ENCODE assay signal across 10 cellular contexts in genomic region chr13:75512253-75512652, GRCh38. TPM values are rescaled to one million over a fixed set of nuclear protein-coding genes. Genes with fewer than 3 reads are reported as not detected.
DNase-seq lines count a peak whose midpoint lies in the region; ATAC-seq, FAIRE-seq and TF ChIP-seq lines count a peak whose summit lies in the region.
"Had no signal": no experiment of that assay in that cellular context is flagged by ENCODE, and none has a peak within 500 bp of the region (broad histone marks: within the 10 kb centered on the region; RNA-seq: fewer than 3 reads in every experiment).

No MANE protein-coding gene starts in this region.

- no peak overlapping the region for H3K4me3 ChIP-seq in SK-N-SH (ENCODE audit: low read depth in 2 of 2, low read length in 1 of 2)
- H3K4me3 ChIP-seq: left ventricle myocardium inferior, upper lobe of left lung had no signal

- TF ChIP-seq CTCF in SK-N-SH (IDR thresholded peaks at IDR 0.05): no peak

- H3K4me2 ChIP-seq in SK-N-SH: no peak overlapping the region

- H3F3A ChIP-seq in SK-N-SH (replicated peaks; ENCODE audit: insufficient read depth): no peaks in the 10 kb centered on the region

- no peak for TF ChIP-seq POLR2A in GM12891 (IDR thresholded peaks at IDR 0.05; ENCODE audit: low read depth, low read length)

- no peaks in the 10 kb centered on the region for H3K9me3 ChIP-seq in SK-N-SH
- H3K9me3 ChIP-seq: left ventricle myocardium inferior, upper lobe of left lung had no signal

- H3K27ac ChIP-seq in SK-N-SH (ENCODE audit: low read depth in 2 of 2, low read length in 1 of 2): no peak overlapping the region
- H3K27ac ChIP-seq: left ventricle myocardium inferior, upper lobe of left lung had no signal

- CTCF ChIA-PET in SK-N-SH (lab: Yijun Ruan, JAX): interaction anchor here (2.1 kb wide), 1 partner anchor 29 kb away, joined by 9 read pairs; the partner anchor contains the start of gene TBC1D4

- no peaks in the 10 kb centered on the region; a peak in 1 of 4 replicates for H3K4me1 ChIP-seq in SK-N-SH (ENCODE audit: control insufficient read depth in 1 of 2, insufficient read depth in 2 of 2, low read depth in 1 of 2, low read length in 1 of 2)
- H3K4me1 ChIP-seq: left ventricle myocardium inferior had no signal

- DNase-seq in GM12891 (ENCODE audit: insufficient read length, low spot score): peak; percentile 30
- DNase-seq in SK-N-SH: no peak
- DNase-seq in NCI-H1694 (lab: John Stamatoyannopoulos, UW): no peak
- DNase-seq in activated T-cell treated with anti-CD3 and anti-CD28 coated beads, Interleukin-2, amount 50 U/mL, for 48 hours: no peak
- DNase-seq in DMS79 (lab: John Stamatoyannopoulos, UW): no peak
- no peak for DNase-seq in glomerular visceral epithelial cell (ENCODE audit: extremely low spot score)
- DNase-seq: left ventricle myocardium inferior, upper lobe of left lung had no signal

- 70% methylated on average over 3 of the region's 3 CpGs for WGBS in SK-N-SH (ENCODE audit: low lambda C conversion rate)

- no peaks in the 10 kb centered on the region for H3K27me3 ChIP-seq in SK-N-SH (ENCODE audit: insufficient read depth)
- H3K27me3 ChIP-seq: upper lobe of left lung had no signal

- 0 out of 2 replicates have a peak overlapping the region, but pooled peaks have one; percentile 23 for H2AFZ ChIP-seq in SK-N-SH (ENCODE audit: low read depth)

- POLR2A ChIA-PET in SK-N-SH (lab: Yijun Ruan, JAX): no interaction called here

- TF ChIP-seq EP300 in SK-N-SH (IDR thresholded peaks at IDR 0.05; ENCODE audit: borderline replicate concordance in 1 of 2, low read depth in 1 of 2, low read length in 1 of 2): no peak

- H3K36me3 ChIP-seq in SK-N-SH (replicated peaks in 1 of 2; ENCODE audit: control insufficient read depth in 1 of 2, insufficient read depth in 2 of 2, low read length in 1 of 2): no peaks in the 10 kb centered on the region
- H3K36me3 ChIP-seq: left ventricle myocardium inferior, upper lobe of left lung had no signal

- H4K20me1 ChIP-seq in SK-N-SH (ENCODE audit: insufficient read depth): no peaks in the 10 kb centered on the region

- no peak for FAIRE-seq in GM12891 (lab: Jason Lieb, UNC)

- no peaks in the 10 kb centered on the region for H3K9me2 ChIP-seq in SK-N-SH

- no peak for TF ChIP-seq RAD21 in SK-N-SH (IDR thresholded peaks at IDR 0.05; ENCODE audit: low read length)

- ATAC-seq in GM19467 (IDR thresholded peaks at IDR 0.05; ENCODE audit: unreplicated experiment) (peak; percentile 91), HG03064 (IDR thresholded peaks at IDR 0.05; ENCODE audit: low read depth, unreplicated experiment) (peak; percentile 96)

- no peak overlapping the region for H3K9ac ChIP-seq in SK-N-SH

- H3K79me2 ChIP-seq in SK-N-SH (ENCODE audit: insufficient read depth): no peaks in the 10 kb centered on the region

TF ChIP-seq in GM12891, 5 proteins besides CTCF, POLR2A, EP300 and RAD21:
- no peak for TF ChIP-seq POU2F2 (IDR thresholded peaks at IDR 0.05; ENCODE audit: low read depth, low read length)
- no peak for TF ChIP-seq SPI1 (IDR thresholded peaks at IDR 0.05; ENCODE audit: low read depth, low read length)
- no peak for TF ChIP-seq TAF1 (IDR thresholded peaks at IDR 0.05; ENCODE audit: low read depth, low read length)
- no peak for TF ChIP-seq POLR2AphosphoS5 (IDR thresholded peaks at IDR 0.05; ENCODE audit: low read depth, low read length)
- TF ChIP-seq PAX5 (IDR thresholded peaks at IDR 0.05; ENCODE audit: insufficient read depth, low read length, severe bottlenecking): no peak
TF ChIP-seq in GM12891: peak in this region for 0.

TF ChIP-seq in SK-N-SH, 30 proteins besides CTCF, POLR2A, EP300 and RAD21 (continues in another document):
- no peak for TF ChIP-seq MEF2A (IDR thresholded peaks at IDR 0.05; ENCODE audit: borderline replicate concordance, low read depth)
- TF ChIP-seq SIN3A (IDR thresholded peaks at IDR 0.05; ENCODE audit: borderline replicate concordance, low read depth, low read length): no peak
- no peak for TF ChIP-seq SMC3 (IDR thresholded peaks at IDR 0.05; ENCODE audit: low read depth, low read length)
- no peak for TF ChIP-seq GABPA (IDR thresholded peaks at IDR 0.05; ENCODE audit: low read depth)
- TF ChIP-seq RCOR1 (IDR thresholded peaks at IDR 0.05; ENCODE audit: low read length): no peak
- no peak for TF ChIP-seq NFIC (IDR thresholded peaks at IDR 0.05; ENCODE audit: borderline replicate concordance)
- TF ChIP-seq GATA2 (CRISPR knock-in tag; IDR thresholded peaks at IDR 0.05): no peak
- TF ChIP-seq IRF3 (IDR thresholded peaks at IDR 0.05; ENCODE audit: low read depth, low read length): no peak
- no peak for TF ChIP-seq USF1 (IDR thresholded peaks at IDR 0.05; ENCODE audit: borderline replicate concordance, low read depth)
- no peak for TF ChIP-seq FOXJ3 (CRISPR knock-in tag; IDR thresholded peaks at IDR 0.05)
- no peak for TF ChIP-seq MXI1 (IDR thresholded peaks at IDR 0.05; ENCODE audit: low read depth, low read length)
- TF ChIP-seq PBX3 (IDR thresholded peaks at IDR 0.05): peak; percentile 64; the same call in 1 of the 2 replicates
- TF ChIP-seq RXRA (IDR thresholded peaks at IDR 0.05; ENCODE audit: borderline replicate concordance, low read depth): no peak
- no peak for TF ChIP-seq MAX (IDR thresholded peaks at IDR 0.05; ENCODE audit: low read depth)
- TF ChIP-seq TAF1 (IDR thresholded peaks at IDR 0.05; ENCODE audit: borderline replicate concordance, low read depth, low read length): no peak
- no peak for TF ChIP-seq POLR2AphosphoS5 (IDR thresholded peaks at IDR 0.05; ENCODE audit: low read depth, low read length)

RNA-seq across cellular contexts. Expression of gene COMMD6, which starts 25.4 kb away (rescaled TPM):
- 293 TPM for polyA plus RNA-seq in GM12891 (2012; ENCODE audit: low read depth, missing spikeins)
- 73.7 and 76.9 TPM in 2 replicates for polyA plus RNA-seq in SK-N-SH (2012; rRNA removed)
- 103 and 199 TPM in 2 replicates for polyA plus RNA-seq in SK-N-SH (2012; cell fraction: cytosol; rRNA removed)
- 24.3 and 32.0 TPM in 2 replicates for polyA plus RNA-seq in SK-N-SH (2012; cell fraction: nucleus; rRNA removed)

RNA-seq across cellular contexts. Expression of gene TBC1D4, which starts 30.3 kb away (rescaled TPM):
- polyA plus RNA-seq in GM12891 (2012; ENCODE audit: low read depth, missing spikeins): 10.0 TPM
- polyA plus RNA-seq in SK-N-SH (2012; rRNA removed): 8.8 and 10.4 TPM in 2 replicates
- 6.4 and 6.6 TPM in 2 replicates for polyA plus RNA-seq in SK-N-SH (2012; cell fraction: cytosol; rRNA removed)
- 18.5 and 26.1 TPM in 2 replicates for polyA plus RNA-seq in SK-N-SH (2012; cell fraction: nucleus; rRNA removed)

RNA-seq across cellular contexts. Expression of gene UCHL3, which starts 37.3 kb away (rescaled TPM):
- 41.4 TPM for polyA plus RNA-seq in GM12891 (2012; ENCODE audit: low read depth, missing spikeins)
- 28.2 and 28.8 TPM in 2 replicates for polyA plus RNA-seq in SK-N-SH (2012; rRNA removed)
- polyA plus RNA-seq in SK-N-SH (2012; cell fraction: cytosol; rRNA removed): 37.8 and 55.2 TPM in 2 replicates
- 9.6 and 17.0 TPM in 2 replicates for polyA plus RNA-seq in SK-N-SH (2012; cell fraction: nucleus; rRNA removed)
